10 cellular contexts compared by ENCODE assay signal in genomic region chr17:50093807-50094206, GRCh38. TPM values are rescaled to one million over a fixed set of nuclear protein-coding genes. Genes with fewer than 3 reads are reported as not detected.
DNase-seq lines count a peak whose midpoint lies in the region; ATAC-seq and TF ChIP-seq lines count a peak whose summit lies in the region.
"Had no signal": no experiment of that assay in that cellular context is flagged by ENCODE, and none has a peak within 500 bp of the region (broad histone marks: within the 10 kb centered on the region; RNA-seq: fewer than 3 reads in every experiment).

No MANE protein-coding gene starts in this region.

- DNase-seq in DND-41 (no peak), Panc1 (ENCODE audit: low read depth, low spot score) (no peak), spleen (no peak), retina (no peak), head of caudate nucleus (no peak), NCI-H1694 treated with DMSO at 0.1 percent for 48 hours (lab: John Stamatoyannopoulos, UW) (no peak)
- no peak for DNase-seq in effector memory CD4-positive, alpha-beta T cell
- DNase-seq: cortex of kidney had no signal

- CTCF ChIA-PET in Panc1 (lab: Charles Lee): interaction anchor here (0.7 to 2.7 kb wide), 16 partner anchors 14 to 223 kb away, joined by 3 to 16 read pairs (median 6); partner anchors contain the start of genes ITGA3 and SAMD14

- POLR2A ChIA-PET in Panc1 (lab: Charles Lee): interaction anchor here (0.6 kb wide), 3 partner anchors 83 to 393 kb away, joined by 3 to 6 read pairs (median 6); no protein-coding TSS in a partner anchor

- H3K4me1 ChIP-seq in DND-41 (ENCODE audit: insufficient read depth, low read length) (peaks cover 26% of the 10 kb centered on the region), Panc1 (ENCODE audit: control insufficient read depth, insufficient read depth, low read length) (peaks cover 36% of the 10 kb centered on the region), spleen (peaks cover 14 to 39% (median 26%) of the 10 kb centered on the region in 6 donors)
- H3K4me1 ChIP-seq in effector memory CD4-positive, alpha-beta T cell (ENCODE audit: control insufficient read depth, insufficient read depth, low read length, poor library complexity, severe bottlenecking): peaks cover 14% of the 10 kb centered on the region

- no TSS peak for BruUV-seq in Panc1 (replicated peaks; lab: Mats Ljungman, UMichigan)

- H3K27me3 ChIP-seq in DND-41 (ENCODE audit: insufficient read depth, low read length, poor library complexity) (no peaks in the 10 kb centered on the region), Panc1 (ENCODE audit: control insufficient read depth, insufficient read depth, low read length) (no peaks in the 10 kb centered on the region), spleen (replicated peaks in 1 of 7) (no peaks in the 10 kb centered on the region)
- H3K27me3 ChIP-seq in effector memory CD4-positive, alpha-beta T cell (replicated peaks; ENCODE audit: control insufficient read depth, insufficient read depth, low read length, poor library complexity, severe bottlenecking): no peaks in the 10 kb centered on the region

- WGBS in spleen, 5 donors: 26 to 57% (median 49%) methylated on average over 3 of the region's 3 CpGs

- in situ Hi-C loops in Panc1 (cut with HindIII; ENCODE audit: low pct_unique_long_range_greater_than_20kb, low sequenced_read_pairs): no loop called here

- no peaks in the 10 kb centered on the region for H3K9me3 ChIP-seq in DND-41 (ENCODE audit: insufficient read depth, low read length, severe bottlenecking)
- no peaks in the 10 kb centered on the region for H3K9me3 ChIP-seq in Panc1 (ENCODE audit: control insufficient read depth, insufficient read depth, low read depth, low read length)
- H3K9me3 ChIP-seq in effector memory CD4-positive, alpha-beta T cell (ENCODE audit: control insufficient read depth, low read length): no peaks in the 10 kb centered on the region
- no peaks in the 10 kb centered on the region for H3K9me3 ChIP-seq in spleen
- H3K9me3 ChIP-seq: lower lobe of right lung had no signal

- H3K79me2 ChIP-seq in DND-41 (ENCODE audit: insufficient read depth, low read length): no peaks in the 10 kb centered on the region

- H2AFZ ChIP-seq in DND-41 (ENCODE audit: low read depth, low read length): peak overlapping the region; percentile 83; the same call in 1 of the 2 replicates

- H3K9ac ChIP-seq in DND-41 (ENCODE audit: low read depth, low read length): no peak overlapping the region

- ATAC-seq in DND-41 (ENCODE audit: insufficient read depth, low read depth) (no peak), Panc1 (peak; percentile 5), HG02623 (IDR thresholded peaks at IDR 0.05; ENCODE audit: unreplicated experiment) (no peak)

- H3K4me3 ChIP-seq in DND-41 (ENCODE audit: low read depth in 1 of 2, low read length in 2 of 2) (no peak overlapping the region), Panc1 (ENCODE audit: low read depth in 2 of 2, low read length in 2 of 2) (0 out of 4 replicates have a peak overlapping the region, but pooled peaks of 1 of the 2 experiments have one; percentile 73), spleen (no peak overlapping the region)
- H3K4me3 ChIP-seq in effector memory CD4-positive, alpha-beta T cell (ENCODE audit: insufficient read depth, low read depth, low read length, poor library complexity, severe bottlenecking): no peak overlapping the region

- H4K20me1 ChIP-seq in DND-41 (ENCODE audit: insufficient read depth, low read length): 0 out of 2 replicates have a peak, but pooled peaks cover 2% of the 10 kb centered on the region

- no peaks in the 10 kb centered on the region for H3K36me3 ChIP-seq in DND-41 (ENCODE audit: insufficient read depth, low read length)
- H3K36me3 ChIP-seq in Panc1 (ENCODE audit: control insufficient read depth, insufficient read depth, low read length): peaks cover 2% of the 10 kb centered on the region; the same call in 1 of the 2 replicates
- peaks cover 5% of the 10 kb centered on the region for H3K36me3 ChIP-seq in effector memory CD4-positive, alpha-beta T cell (ENCODE audit: control insufficient read depth, insufficient read depth, low read length)
- H3K36me3 ChIP-seq in spleen: peaks cover 0 to 36% (median 18%) of the 10 kb centered on the region in 6 donors

- peak overlapping the region; percentile 77; the same call in 1 of the 2 replicates for H3K4me2 ChIP-seq in DND-41 (ENCODE audit: insufficient read depth, low read length)

- intact Hi-C loops in Panc1 (cut with micrococcal nuclease; ENCODE audit: unreplicated experiment): loop anchor here (2.0 kb wide), 1 partner anchor 203 kb away; no protein-coding TSS in a partner anchor
- intact Hi-C loops in spleen (cut with DNase I; ENCODE audit: low total_unique reads): no loop called here
- intact Hi-C loops in head of caudate nucleus (cut with DNase I): loop anchor here (2.0 kb wide), 1 partner anchor 57 kb away; the partner anchor contains the start of gene PPP1R9B

- no peak overlapping the region for H3K27ac ChIP-seq in DND-41 (ENCODE audit: low read length)
- H3K27ac ChIP-seq in Panc1 (ENCODE audit: low read length): peak overlapping the region; percentile 25; the same call in 1 of the 2 replicates
- H3K27ac ChIP-seq in effector memory CD4-positive, alpha-beta T cell (ENCODE audit: insufficient read depth, low read length, poor library complexity, severe bottlenecking): peak overlapping the region; percentile 85
- peak overlapping the region in 6 of 8 donors; percentile 79 to 90 (median 85) for H3K27ac ChIP-seq in spleen

- TF ChIP-seq CTCF in DND-41 (IDR thresholded peaks at IDR 0.05; ENCODE audit: borderline replicate concordance, extremely low read depth, low read length, poor library complexity, severe bottlenecking): no peak
- no peak for TF ChIP-seq CTCF in Panc1 (IDR thresholded peaks at IDR 0.05)
- no peak for TF ChIP-seq CTCF in spleen (IDR thresholded peaks at IDR 0.05 in 8 of 11, conservative IDR thresholded peaks at IDR 0.05 in 3 of 11)

- TF ChIP-seq POLR2A in spleen (IDR thresholded peaks at IDR 0.05): no peak

RNA-seq across cellular contexts. Expression of gene PDK2, which starts 1.3 kb away (rescaled TPM):
- total RNA-seq in Panc1 (2021; ENCODE audit: unreplicated experiment) (46.0 TPM), spleen (10 to 100 TPM; 22.9 to 41.5 (median 26.1) TPM)
- 79.3 TPM for polyA plus RNA-seq in Panc1 (2012; ENCODE audit: insufficient read length)
- polyA plus RNA-seq in spleen: 10 to 100 TPM in 1 of 3 donors, 1 to 10 TPM in 2; 8.7 to 16.9 (median 9.5) TPM

RNA-seq across cellular contexts. Expression of gene SAMD14, which starts 36.2 kb away (rescaled TPM):
- total RNA-seq in Panc1 (2021; ENCODE audit: unreplicated experiment) (6.9 TPM), spleen (1 to 10 TPM; 1.2 to 7.5 (median 4.1) TPM)
- 8.6 TPM for polyA plus RNA-seq in Panc1 (2012; ENCODE audit: insufficient read length)
- 1 to 10 TPM; 1.1 to 1.9 (median 1.1) TPM for polyA plus RNA-seq in spleen

RNA-seq across cellular contexts. Expression of gene ITGA3, which starts 37.9 kb away (rescaled TPM):
- 439 TPM for total RNA-seq in Panc1 (2021; ENCODE audit: unreplicated experiment)
- 291 TPM for polyA plus RNA-seq in Panc1 (2012; ENCODE audit: insufficient read length)
- 10 to 100 TPM; 22.7 to 52.3 (median 41.1) TPM for total RNA-seq in spleen
- 10 to 100 TPM in 1 of 3 donors, 1 to 10 TPM in 2; 5.5 to 16.6 (median 8.1) TPM for polyA plus RNA-seq in spleen

RNA-seq across cellular contexts. Expression of gene PPP1R9B, which starts 56.7 kb away (rescaled TPM):
- total RNA-seq in Panc1 (2021; ENCODE audit: unreplicated experiment): 114 TPM
- polyA plus RNA-seq in Panc1 (2012; ENCODE audit: insufficient read length): 149 TPM
- 100 to 1,000 TPM in 4 of 7 donors, 10 to 100 TPM in 3; 54.1 to 136 (median 112) TPM for total RNA-seq in spleen
- 100 to 1,000 TPM in 1 of 3 donors, 10 to 100 TPM in 2; 30.0 to 105 (median 40.9) TPM for polyA plus RNA-seq in spleen
